Comparison of ENCODE assay signal across 18 cellular contexts in the genomic region with DNA sequence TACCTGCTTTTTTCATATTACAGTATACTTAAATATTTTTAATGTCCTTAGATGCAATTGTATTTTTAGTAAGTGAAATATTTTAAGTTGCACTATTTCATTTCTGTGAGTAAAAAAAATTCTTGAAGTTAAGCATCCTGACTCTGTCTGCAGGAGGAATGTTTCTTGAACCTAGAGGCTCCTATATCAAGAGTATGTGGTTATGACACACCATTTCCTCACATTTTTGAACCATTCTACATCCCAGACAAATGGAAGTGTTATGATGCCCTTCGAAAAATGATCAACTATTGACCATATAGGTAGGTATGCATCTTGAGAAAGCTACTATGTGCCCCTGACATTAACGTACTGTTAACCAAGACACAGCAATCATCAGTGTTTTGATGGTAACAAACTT.
DNase-seq lines count a peak whose midpoint lies in the region; ATAC-seq, FAIRE-seq and TF ChIP-seq lines count a peak whose summit lies in the region.
"Had no signal": no experiment of that assay in that cellular context is flagged by ENCODE, and none has a peak within 500 bp of the region (broad histone marks: within the 10 kb centered on the region; RNA-seq: fewer than 3 reads in every experiment).

No MANE protein-coding gene starts in this region.

- H3K4me2 ChIP-seq in astrocyte (ENCODE audit: low read length): no peak overlapping the region
- H3K4me2 ChIP-seq: BLaER1 treated with 17β-estradiol and CSF1 and Interleukin-3, amounts not matched to agents 10 nM and 100 nM; KMS-11 had no signal

- H2AFZ ChIP-seq in astrocyte (ENCODE audit: low read depth, low read length): no peak overlapping the region

- FAIRE-seq in astrocyte (lab: Jason Lieb, UNC) (peak; percentile 17), frontal cortex (lab: Jason Lieb, UNC) (no peak)
- FAIRE-seq: GM12878, H1 had no signal

- H3K36me3 Mint-ChIP-seq in astrocyte (ENCODE audit: low read depth, unreplicated experiment): no peaks in the 10 kb centered on the region
- no peaks in the 10 kb centered on the region for H3K36me3 Mint-ChIP-seq in activated CD8-positive, alpha-beta T cell treated with anti-CD3 and anti-CD28 coated beads, Interleukin-2, amount 10 ng/mL, durations not matched to agents 7 days and 5 days (ENCODE audit: low read depth)

- H3K4me1 Mint-ChIP-seq in astrocyte (ENCODE audit: low read depth, unreplicated experiment): peaks cover 12% of the 10 kb centered on the region
- no peaks in the 10 kb centered on the region for H3K4me1 Mint-ChIP-seq in activated CD8-positive, alpha-beta T cell treated with anti-CD3 and anti-CD28 coated beads, Interleukin-2, amount 10 ng/mL, durations not matched to agents 7 days and 5 days (ENCODE audit: low read depth)
- H3K4me1 Mint-ChIP-seq: B cell; CD8-positive, alpha-beta memory T cell had no signal

- no peak overlapping the region for H3K4me3 Mint-ChIP-seq in astrocyte (ENCODE audit: unreplicated experiment)
- no peak overlapping the region for H3K4me3 Mint-ChIP-seq in activated CD8-positive, alpha-beta T cell treated with anti-CD3 and anti-CD28 coated beads, Interleukin-2, amount 10 ng/mL, durations not matched to agents 7 days and 5 days
- H3K4me3 Mint-ChIP-seq: B cell; CD8-positive, alpha-beta memory T cell; H9 had no signal

- no peaks in the 10 kb centered on the region for H3K9me3 Mint-ChIP-seq in astrocyte (ENCODE audit: unreplicated experiment)
- no peaks in the 10 kb centered on the region for H3K9me3 Mint-ChIP-seq in activated CD8-positive, alpha-beta T cell treated with anti-CD3 and anti-CD28 coated beads, Interleukin-2, amount 10 ng/mL, durations not matched to agents 7 days and 5 days (ENCODE audit: insufficient read depth)
- H3K9me3 Mint-ChIP-seq: CD8-positive, alpha-beta memory T cell; H9 had no signal

- no peaks in the 10 kb centered on the region for H3K79me2 ChIP-seq in astrocyte (ENCODE audit: insufficient read depth, low read length)

- POLR2A ChIA-PET in activated CD8-positive, alpha-beta T cell treated with anti-CD3 and anti-CD28 coated beads, Interleukin-2, amount 10 ng/mL, durations not matched to agents 7 days and 5 days (lab: Charles Lee): interaction anchor here (0.6 kb wide), 1 partner anchor 217 kb away, joined by 3 read pairs; no protein-coding TSS in a partner anchor

- no peak overlapping the region for H3K27ac Mint-ChIP-seq in astrocyte (ENCODE audit: unreplicated experiment)
- H3K27ac Mint-ChIP-seq in activated CD8-positive, alpha-beta T cell treated with anti-CD3 and anti-CD28 coated beads, Interleukin-2, amount 10 ng/mL, durations not matched to agents 7 days and 5 days: no peak overlapping the region
- H3K27ac Mint-ChIP-seq: B cell; CD8-positive, alpha-beta memory T cell had no signal

- no peak overlapping the region for H3K9ac ChIP-seq in astrocyte (ENCODE audit: low read length)
- H3K9ac ChIP-seq: BLaER1 treated with 17β-estradiol and CSF1 and Interleukin-3, amounts not matched to agents 10 nM and 100 nM; KMS-11 had no signal

- no peak overlapping the region for H3K27ac ChIP-seq in astrocyte (ENCODE audit: low read depth, low read length)
- H3K27ac ChIP-seq: BLaER1 treated with 17β-estradiol and CSF1 and Interleukin-3, amounts not matched to agents 10 nM and 100 nM; KMS-11 had no signal

- H3K4me1 ChIP-seq in astrocyte (ENCODE audit: insufficient read depth, low read length): peaks cover 3% of the 10 kb centered on the region
- H3K4me1 ChIP-seq: BLaER1 treated with 17β-estradiol and CSF1 and Interleukin-3, amounts not matched to agents 10 nM and 100 nM had no signal

- no peak overlapping the region for H3K4me3 ChIP-seq in astrocyte (ENCODE audit: insufficient read depth, low read depth, low read length)
- H3K4me3 ChIP-seq: BLaER1 treated with 17β-estradiol and CSF1 and Interleukin-3, amounts not matched to agents 10 nM and 100 nM; GM12878 had no signal

- no peaks in the 10 kb centered on the region for H3K9me3 ChIP-seq in astrocyte (ENCODE audit: insufficient read depth, low read depth, low read length)
- H3K9me3 ChIP-seq: BLaER1 treated with 17β-estradiol and CSF1 and Interleukin-3, amounts not matched to agents 10 nM and 100 nM had no signal

- H3K36me3 ChIP-seq in astrocyte (ENCODE audit: insufficient read depth, low read length): no peaks in the 10 kb centered on the region
- H3K36me3 ChIP-seq: BLaER1 treated with 17β-estradiol and CSF1 and Interleukin-3, amounts not matched to agents 10 nM and 100 nM had no signal

- no peaks in the 10 kb centered on the region for H3K27me3 ChIP-seq in astrocyte (ENCODE audit: insufficient read depth, low read length)
- H3K27me3 ChIP-seq: BLaER1 treated with 17β-estradiol and CSF1 and Interleukin-3, amounts not matched to agents 10 nM and 100 nM had no signal

- TF ChIP-seq CTCF in astrocyte (IDR thresholded peaks at IDR 0.05; ENCODE audit: insufficient read depth, low read depth, low read length): no peak

- DNase-seq in ELR (ENCODE audit: low read depth) (peak; percentile 60), HT1080 (ENCODE audit: low read depth) (peak; percentile 20), astrocyte (ENCODE audit: low read depth) (peak; percentile 70), iris pigment epithelial cell (ENCODE audit: low read depth) (peak; percentile 12), frontal cortex (ENCODE audit: low spot score in 2 of 2) (no peak)
- DNase-seq in activated CD8-positive, alpha-beta T cell treated with anti-CD3 and anti-CD28 coated beads, Interleukin-2, amount 10 ng/mL, durations not matched to agents 7 days and 5 days: no peak
- DNase-seq: CD8-positive, alpha-beta memory T cell; COR-L47; DMS 273 treated with DMSO at 0.1 percent for 48 hours; DND-41; GF-D8; H9 had no signal

- ATAC-seq in GM19467 (IDR thresholded peaks at IDR 0.05; ENCODE audit: unreplicated experiment): no peak
- ATAC-seq in activated CD8-positive, alpha-beta T cell treated with anti-CD3 and anti-CD28 coated beads, Interleukin-2, amount 10 ng/mL, durations not matched to agents 7 days and 5 days: no peak
- ATAC-seq: GM12878 had no signal

- H3K27me3 Mint-ChIP-seq in astrocyte (ENCODE audit: low read depth, unreplicated experiment): no peaks in the 10 kb centered on the region
- no peaks in the 10 kb centered on the region for H3K27me3 Mint-ChIP-seq in activated CD8-positive, alpha-beta T cell treated with anti-CD3 and anti-CD28 coated beads, Interleukin-2, amount 10 ng/mL, durations not matched to agents 7 days and 5 days (ENCODE audit: low read depth)
- H3K27me3 Mint-ChIP-seq: B cell had no signal

- CTCF ChIA-PET in activated CD8-positive, alpha-beta T cell treated with anti-CD3 and anti-CD28 coated beads, Interleukin-2, amount 10 ng/mL, durations not matched to agents 7 days and 5 days (lab: Charles Lee): no interaction called here

- no peaks in the 10 kb centered on the region for H4K20me1 ChIP-seq in astrocyte (ENCODE audit: insufficient read depth, low read length)
- H4K20me1 ChIP-seq: BLaER1 treated with 17β-estradiol and CSF1 and Interleukin-3, amounts not matched to agents 10 nM and 100 nM had no signal

Comparison
In these comparisons a context has a peak if more than half of its experiments do, and no peak if none do; other contexts are left out.
1. DNase-seq: peak in ELR (single experiment), HT1080 (single experiment), astrocyte (single experiment) and iris pigment epithelial cell (single experiment); none in activated CD8-positive, alpha-beta T cell treated with anti-CD3 and anti-CD28 coated beads, Interleukin-2, amount 10 ng/mL, durations not matched to agents 7 days and 5 days (single experiment) and frontal cortex (0 of 2).